In genomic region chr12:87779016-87779415, GRCh38 we compare ENCODE assay signal across 23 cellular contexts.
DNase-seq lines count a peak whose midpoint lies in the region; ATAC-seq and TF ChIP-seq lines count a peak whose summit lies in the region.
"Had no signal": no experiment of that assay in that cellular context is flagged by ENCODE, and none has a peak within 500 bp of the region (broad histone marks: within the 10 kb centered on the region; RNA-seq: fewer than 3 reads in every experiment).

No MANE protein-coding gene starts in this region.

- H3K27me3 Mint-ChIP-seq in MCF 10A (ENCODE audit: insufficient read depth, unreplicated experiment), result no peaks in the 10 kb centered on the region
- H3K27me3 Mint-ChIP-seq: natural killer cell treated with Interleukin-12 subunit alpha and Interleukin-12 subunit beta and Interleukin-15 and Interleukin-18, amount 100 ng/mL, for 72 hours had no signal

- H3K27me3 ChIP-seq in breast epithelium, result no peaks in the 10 kb centered on the region
- H3K27me3 ChIP-seq: adrenal gland, stomach, upper lobe of left lung had no signal

- TF ChIP-seq POLR2A in breast epithelium (IDR thresholded peaks at IDR 0.05), result no peak

- CTCF ChIA-PET in MCF 10A (lab: Yijun Ruan, JAX), result no interaction called here

- no peak for ATAC-seq in HG03135 (IDR thresholded peaks at IDR 0.05; ENCODE audit: unreplicated experiment)
- no peak for ATAC-seq in mucosa of descending colon
- ATAC-seq: GM12878; natural killer cell treated with Interleukin-12 subunit alpha and Interleukin-12 subunit beta and Interleukin-15 and Interleukin-18, amount 100 ng/mL, for 72 hours had no signal

- H3K27ac Mint-ChIP-seq in MCF 10A (ENCODE audit: low read depth, unreplicated experiment), result peak overlapping the region; percentile 56
- H3K27ac Mint-ChIP-seq: natural killer cell treated with Interleukin-12 subunit alpha and Interleukin-12 subunit beta and Interleukin-15 and Interleukin-18, amount 100 ng/mL, for 72 hours had no signal

- no peaks in the 10 kb centered on the region for H3K9me3 Mint-ChIP-seq in MCF 10A (ENCODE audit: unreplicated experiment)

- H3K27ac ChIP-seq in breast epithelium, result no peak overlapping the region
- H3K27ac ChIP-seq: adrenal gland, skin epidermis, stomach, upper lobe of left lung had no signal

- no peaks in the 10 kb centered on the region for H3K36me3 ChIP-seq in breast epithelium
- H3K36me3 ChIP-seq in mucosa of descending colon (ENCODE audit: low read depth), result no peaks in the 10 kb centered on the region
- H3K36me3 ChIP-seq: adrenal gland, stomach, upper lobe of left lung had no signal

- TF ChIP-seq CTCF in MCF 10A (IDR thresholded peaks at IDR 0.05; ENCODE audit: unreplicated experiment), result no peak
- no peak for TF ChIP-seq CTCF in breast epithelium (IDR thresholded peaks at IDR 0.05)
- no peak for TF ChIP-seq CTCF in mucosa of descending colon (IDR thresholded peaks at IDR 0.05)

- no peak overlapping the region for H3K4me3 Mint-ChIP-seq in MCF 10A (ENCODE audit: unreplicated experiment)
- H3K4me3 Mint-ChIP-seq: natural killer cell treated with Interleukin-12 subunit alpha and Interleukin-12 subunit beta and Interleukin-15 and Interleukin-18, amount 100 ng/mL, for 72 hours had no signal

- no TSS peak for BruUV-seq in MCF 10A (replicated peaks; lab: Mats Ljungman, UMichigan)

- H3K4me1 ChIP-seq in breast epithelium, result no peaks in the 10 kb centered on the region
- H3K4me1 ChIP-seq in mucosa of descending colon (ENCODE audit: low read depth), result no peaks in the 10 kb centered on the region
- H3K4me1 ChIP-seq: adrenal gland, stomach, upper lobe of left lung had no signal

- intact Hi-C loops in MCF 10A (cut with micrococcal nuclease) (no loop called here), breast epithelium (cut with DNase I; ENCODE audit: low total_unique reads) (no loop called here), mucosa of descending colon (cut with DNase I, micrococcal nuclease) (no loop called here)

- peaks cover 25% of the 10 kb centered on the region for H3K4me1 Mint-ChIP-seq in MCF 10A (ENCODE audit: insufficient read depth, unreplicated experiment)

- no peak overlapping the region for H3K4me3 ChIP-seq in breast epithelium
- H3K4me3 ChIP-seq in mucosa of descending colon, result no peak overlapping the region
- H3K4me3 ChIP-seq: adrenal gland, GM12878, skin epidermis, stomach, upper lobe of left lung had no signal

- DNase-seq in MCF 10A (ENCODE audit: unreplicated experiment) (peak; percentile 59), breast epithelium (ENCODE audit: low spot score in 2 of 2) (no peak), astrocyte of the hippocampus (ENCODE audit: low read depth, low spot score) (peak; percentile 33), kidney glomerular epithelial cell (lab: John Stamatoyannopoulos, UW) (peak; percentile 98), NCI-H510A (lab: John Stamatoyannopoulos, UW) (no peak), mucosa of descending colon (no peak), SK-N-DZ (ENCODE audit: low spot score) (no peak)
- DNase-seq: activated CD8-positive, alpha-beta memory T cell treated with anti-CD3 and anti-CD28 coated beads, Interleukin-2, amount 50 U/mL, for 48 hours; activated gamma-delta T cell; adrenal gland; C1 segment of cervical spinal cord; cerebellar nuclear complex; MV-4-11; NCI-H1694 treated with DMSO at 0.1 percent for 48 hours; NCI-H446 treated with DMSO at 0.1 percent for 48 hours; stimulated activated CD4-positive, alpha-beta T cell treated with anti-CD3 and anti-CD28 coated beads, Interleukin-4, amount 100 ng/mL, for 1 hour; stomach; T-helper 1 cell; upper lobe of left lung had no signal

- peaks cover 12% of the 10 kb centered on the region for H3K36me3 Mint-ChIP-seq in MCF 10A (ENCODE audit: insufficient read depth, unreplicated experiment)

- POLR2A ChIA-PET in MCF 10A (lab: Yijun Ruan, JAX), result interaction anchor here (0.6 kb wide), 1 partner anchor 661 kb away, joined by 3 read pairs; no protein-coding TSS in a partner anchor

- H3K9me3 ChIP-seq in breast epithelium (no peaks in the 10 kb centered on the region), mucosa of descending colon (no peaks in the 10 kb centered on the region)
- H3K9me3 ChIP-seq: adrenal gland, stomach, upper lobe of left lung had no signal

Comparison
In these comparisons a context has a peak if more than half of its experiments do, and no peak if none do; other contexts are left out.
1. DNase-seq: peak in MCF 10A (single experiment), astrocyte of the hippocampus (single experiment) and kidney glomerular epithelial cell (single experiment); none in breast epithelium (0 of 2), NCI-H510A (single experiment), mucosa of descending colon (0 of 3) and SK-N-DZ (single experiment).